1 cellular context compared by ENCODE assay signal in the genomic region with DNA sequence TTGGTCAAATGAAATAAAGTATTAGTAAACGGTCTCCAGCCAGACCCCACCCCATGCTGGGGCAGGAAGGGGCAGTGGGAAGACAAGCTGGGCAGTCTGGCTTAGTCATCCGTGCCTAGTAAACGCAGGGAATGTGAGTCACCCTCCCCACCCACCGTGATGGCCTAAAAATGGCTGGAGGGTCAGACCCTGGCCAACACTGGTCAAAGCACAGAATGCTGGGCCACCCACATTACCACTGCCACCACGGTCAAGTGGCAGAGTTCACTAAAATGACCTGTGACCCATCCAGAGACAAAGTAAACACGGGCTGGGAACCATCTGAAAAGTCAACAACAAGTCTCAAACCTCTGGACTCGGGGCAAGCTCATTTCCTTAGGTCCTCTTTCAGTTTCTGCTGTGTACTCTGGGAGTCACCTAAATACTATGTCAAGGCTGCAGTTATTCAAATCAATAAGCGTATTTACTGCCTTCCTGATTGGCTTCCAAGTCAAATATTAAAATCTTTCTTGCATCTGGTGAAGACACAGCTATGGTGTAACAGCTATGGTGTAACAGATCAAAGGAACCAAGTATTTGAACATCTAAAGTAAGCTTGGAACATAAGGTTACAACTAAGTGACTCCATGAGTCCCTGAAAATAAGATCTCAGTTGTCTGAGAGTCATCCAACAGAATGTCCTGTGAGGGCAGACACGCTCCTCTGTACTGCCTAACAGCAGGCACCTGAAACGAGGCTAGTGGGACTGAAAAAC.
TF ChIP-seq lines count a peak whose summit lies in the region.

No MANE protein-coding gene starts in this region.

TF ChIP-seq in HepG2, 621 proteins besides CTCF, POLR2A, EP300 and RAD21 (continued from another document and continues in another):
- TF ChIP-seq, protein P1, sequence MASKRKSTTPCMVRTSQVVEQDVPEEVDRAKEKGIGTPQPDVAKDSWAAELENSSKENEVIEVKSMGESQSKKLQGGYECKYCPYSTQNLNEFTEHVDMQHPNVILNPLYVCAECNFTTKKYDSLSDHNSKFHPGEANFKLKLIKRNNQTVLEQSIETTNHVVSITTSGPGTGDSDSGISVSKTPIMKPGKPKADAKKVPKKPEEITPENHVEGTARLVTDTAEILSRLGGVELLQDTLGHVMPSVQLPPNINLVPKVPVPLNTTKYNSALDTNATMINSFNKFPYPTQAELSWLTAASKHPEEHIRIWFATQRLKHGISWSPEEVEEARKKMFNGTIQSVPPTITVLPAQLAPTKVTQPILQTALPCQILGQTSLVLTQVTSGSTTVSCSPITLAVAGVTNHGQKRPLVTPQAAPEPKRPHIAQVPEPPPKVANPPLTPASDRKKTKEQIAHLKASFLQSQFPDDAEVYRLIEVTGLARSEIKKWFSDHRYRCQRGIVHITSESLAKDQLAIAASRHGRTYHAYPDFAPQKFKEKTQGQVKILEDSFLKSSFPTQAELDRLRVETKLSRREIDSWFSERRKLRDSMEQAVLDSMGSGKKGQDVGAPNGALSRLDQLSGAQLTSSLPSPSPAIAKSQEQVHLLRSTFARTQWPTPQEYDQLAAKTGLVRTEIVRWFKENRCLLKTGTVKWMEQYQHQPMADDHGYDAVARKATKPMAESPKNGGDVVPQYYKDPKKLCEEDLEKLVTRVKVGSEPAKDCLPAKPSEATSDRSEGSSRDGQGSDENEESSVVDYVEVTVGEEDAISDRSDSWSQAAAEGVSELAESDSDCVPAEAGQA (IDR thresholded peaks at IDR 0.05; ENCODE audit: low read depth): peak; percentile 62; the same call in 1 of the 2 replicates
- TF ChIP-seq, protein P1 (CRISPR knock-in tag; IDR thresholded peaks at IDR 0.05; ENCODE audit: borderline replicate concordance): no peak; the same call in 1 of the 2 replicates
- TF ChIP-seq, protein P2, sequence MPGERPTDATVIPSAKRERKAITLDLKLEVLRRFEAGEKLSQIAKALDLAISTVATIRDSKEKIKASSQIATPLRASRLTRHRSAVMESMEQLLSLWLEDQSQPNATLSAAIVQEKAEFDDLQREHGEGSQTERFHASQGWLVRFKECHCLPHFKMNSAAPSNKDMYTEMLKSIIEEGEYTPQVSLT (CRISPR knock-in tag; IDR thresholded peaks at IDR 0.05; ENCODE audit: borderline replicate concordance, low read depth): peak; percentile 60; the same call in 1 of the 2 replicates
- TF ChIP-seq NPAS2 (CRISPR knock-in tag; IDR thresholded peaks at IDR 0.05; ENCODE audit: borderline replicate concordance) (no peak), RAD51 (IDR thresholded peaks at IDR 0.05; ENCODE audit: borderline replicate concordance) (no peak), KDM2A (CRISPR knock-in tag; IDR thresholded peaks at IDR 0.05; ENCODE audit: borderline replicate concordance, low read depth) (peak; percentile 61), ZNF747 (CRISPR knock-in tag; IDR thresholded peaks at IDR 0.05; ENCODE audit: borderline replicate concordance) (peak; percentile 80; the same call in 1 of the 2 replicates), FOXA3 (CRISPR knock-in tag; IDR thresholded peaks at IDR 0.05) (peak; percentile 100), ZSCAN29 (CRISPR knock-in tag; conservative IDR thresholded peaks at IDR 0.05) (no peak), MTA1 (CRISPR knock-in tag; IDR thresholded peaks at IDR 0.05; ENCODE audit: borderline replicate concordance) (peak; percentile 94), ZNF761 (CRISPR knock-in tag; conservative IDR thresholded peaks at IDR 0.05) (peak; percentile 70), BRCA1 (CRISPR knock-in tag; IDR thresholded peaks at IDR 0.05) (peak; percentile 66; the same call in 1 of the 2 replicates), KLF12 (CRISPR knock-in tag; IDR thresholded peaks at IDR 0.05; ENCODE audit: borderline replicate concordance) (peak; percentile 72; the same call in 1 of the 2 replicates), GZF1 (CRISPR knock-in tag; IDR thresholded peaks at IDR 0.05) (no peak), ZNF33B (CRISPR knock-in tag; IDR thresholded peaks at IDR 0.05) (peak; percentile 53; the same call in 1 of the 2 replicates), NFYB (CRISPR knock-in tag; IDR thresholded peaks at IDR 0.05) (peak; percentile 62), SETDB1 (CRISPR knock-in tag; IDR thresholded peaks at IDR 0.05; ENCODE audit: borderline replicate concordance) (no peak), HNF4A (CRISPR knock-in tag; IDR thresholded peaks at IDR 0.05) (peak; percentile 98), SPEN (CRISPR knock-in tag; IDR thresholded peaks at IDR 0.05; ENCODE audit: low read depth) (peak; percentile 97), ZNF713 (CRISPR knock-in tag; IDR thresholded peaks at IDR 0.05) (no peak), RNF2 (conservative IDR thresholded peaks at IDR 0.05; ENCODE audit: low read depth) (no peak), MTF2 (CRISPR knock-in tag; IDR thresholded peaks at IDR 0.05; ENCODE audit: borderline replicate concordance) (no peak)
- TF ChIP-seq, protein P3, sequence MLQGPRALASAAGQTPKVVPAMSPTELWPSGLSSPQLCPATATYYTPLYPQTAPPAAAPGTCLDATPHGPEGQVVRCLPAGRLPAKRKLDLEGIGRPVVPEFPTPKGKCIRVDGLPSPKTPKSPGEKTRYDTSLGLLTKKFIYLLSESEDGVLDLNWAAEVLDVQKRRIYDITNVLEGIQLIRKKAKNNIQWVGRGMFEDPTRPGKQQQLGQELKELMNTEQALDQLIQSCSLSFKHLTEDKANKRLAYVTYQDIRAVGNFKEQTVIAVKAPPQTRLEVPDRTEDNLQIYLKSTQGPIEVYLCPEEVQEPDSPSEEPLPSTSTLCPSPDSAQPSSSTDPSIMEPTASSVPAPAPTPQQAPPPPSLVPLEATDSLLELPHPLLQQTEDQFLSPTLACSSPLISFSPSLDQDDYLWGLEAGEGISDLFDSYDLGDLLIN (CRISPR knock-in tag; IDR thresholded peaks at IDR 0.05; ENCODE audit: borderline replicate concordance): no peak
- TF ChIP-seq, protein P4, sequence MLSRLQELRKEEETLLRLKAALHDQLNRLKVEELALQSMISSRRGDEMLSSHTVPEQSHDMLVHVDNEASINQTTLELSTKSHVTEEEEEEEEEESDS (CRISPR knock-in tag; IDR thresholded peaks at IDR 0.05; ENCODE audit: borderline replicate concordance): peak; percentile 65; the same call in 1 of the 2 replicates
- TF ChIP-seq, protein P5, sequence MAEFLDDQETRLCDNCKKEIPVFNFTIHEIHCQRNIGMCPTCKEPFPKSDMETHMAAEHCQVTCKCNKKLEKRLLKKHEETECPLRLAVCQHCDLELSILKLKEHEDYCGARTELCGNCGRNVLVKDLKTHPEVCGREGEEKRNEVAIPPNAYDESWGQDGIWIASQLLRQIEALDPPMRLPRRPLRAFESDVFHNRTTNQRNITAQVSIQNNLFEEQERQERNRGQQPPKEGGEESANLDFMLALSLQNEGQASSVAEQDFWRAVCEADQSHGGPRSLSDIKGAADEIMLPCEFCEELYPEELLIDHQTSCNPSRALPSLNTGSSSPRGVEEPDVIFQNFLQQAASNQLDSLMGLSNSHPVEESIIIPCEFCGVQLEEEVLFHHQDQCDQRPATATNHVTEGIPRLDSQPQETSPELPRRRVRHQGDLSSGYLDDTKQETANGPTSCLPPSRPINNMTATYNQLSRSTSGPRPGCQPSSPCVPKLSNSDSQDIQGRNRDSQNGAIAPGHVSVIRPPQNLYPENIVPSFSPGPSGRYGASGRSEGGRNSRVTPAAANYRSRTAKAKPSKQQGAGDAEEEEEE (CRISPR knock-in tag; IDR thresholded peaks at IDR 0.05; ENCODE audit: borderline replicate concordance): no peak
- TF ChIP-seq, protein P6, sequence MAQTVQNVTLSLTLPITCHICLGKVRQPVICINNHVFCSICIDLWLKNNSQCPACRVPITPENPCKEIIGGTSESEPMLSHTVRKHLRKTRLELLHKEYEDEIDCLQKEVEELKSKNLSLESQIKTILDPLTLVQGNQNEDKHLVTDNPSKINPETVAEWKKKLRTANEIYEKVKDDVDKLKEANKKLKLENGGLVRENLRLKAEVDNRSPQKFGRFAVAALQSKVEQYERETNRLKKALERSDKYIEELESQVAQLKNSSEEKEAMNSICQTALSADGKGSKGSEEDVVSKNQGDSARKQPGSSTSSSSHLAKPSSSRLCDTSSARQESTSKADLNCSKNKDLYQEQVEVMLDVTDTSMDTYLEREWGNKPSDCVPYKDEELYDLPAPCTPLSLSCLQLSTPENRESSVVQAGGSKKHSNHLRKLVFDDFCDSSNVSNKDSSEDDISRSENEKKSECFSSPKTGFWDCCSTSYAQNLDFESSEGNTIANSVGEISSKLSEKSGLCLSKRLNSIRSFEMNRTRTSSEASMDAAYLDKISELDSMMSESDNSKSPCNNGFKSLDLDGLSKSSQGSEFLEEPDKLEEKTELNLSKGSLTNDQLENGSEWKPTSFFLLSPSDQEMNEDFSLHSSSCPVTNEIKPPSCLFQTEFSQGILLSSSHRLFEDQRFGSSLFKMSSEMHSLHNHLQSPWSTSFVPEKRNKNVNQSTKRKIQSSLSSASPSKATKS (CRISPR knock-in tag; IDR thresholded peaks at IDR 0.05): no peak
- TF ChIP-seq, protein P7, sequence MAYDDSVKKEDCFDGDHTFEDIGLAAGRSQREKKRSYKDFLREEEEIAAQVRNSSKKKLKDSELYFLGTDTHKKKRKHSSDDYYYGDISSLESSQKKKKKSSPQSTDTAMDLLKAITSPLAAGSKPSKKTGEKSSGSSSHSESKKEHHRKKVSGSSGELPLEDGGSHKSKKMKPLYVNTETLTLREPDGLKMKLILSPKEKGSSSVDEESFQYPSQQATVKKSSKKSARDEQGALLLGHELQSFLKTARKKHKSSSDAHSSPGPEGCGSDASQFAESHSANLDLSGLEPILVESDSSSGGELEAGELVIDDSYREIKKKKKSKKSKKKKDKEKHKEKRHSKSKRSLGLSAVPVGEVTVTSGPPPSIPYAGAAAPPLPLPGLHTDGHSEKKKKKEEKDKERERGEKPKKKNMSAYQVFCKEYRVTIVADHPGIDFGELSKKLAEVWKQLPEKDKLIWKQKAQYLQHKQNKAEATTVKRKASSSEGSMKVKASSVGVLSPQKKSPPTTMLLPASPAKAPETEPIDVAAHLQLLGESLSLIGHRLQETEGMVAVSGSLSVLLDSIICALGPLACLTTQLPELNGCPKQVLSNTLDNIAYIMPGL (CRISPR knock-in tag; IDR thresholded peaks at IDR 0.05; ENCODE audit: borderline replicate concordance in 1 of 2, low read depth in 1 of 2): peak; percentile 63; a peak in 3 of 4 replicates
- TF ChIP-seq, protein P8, sequence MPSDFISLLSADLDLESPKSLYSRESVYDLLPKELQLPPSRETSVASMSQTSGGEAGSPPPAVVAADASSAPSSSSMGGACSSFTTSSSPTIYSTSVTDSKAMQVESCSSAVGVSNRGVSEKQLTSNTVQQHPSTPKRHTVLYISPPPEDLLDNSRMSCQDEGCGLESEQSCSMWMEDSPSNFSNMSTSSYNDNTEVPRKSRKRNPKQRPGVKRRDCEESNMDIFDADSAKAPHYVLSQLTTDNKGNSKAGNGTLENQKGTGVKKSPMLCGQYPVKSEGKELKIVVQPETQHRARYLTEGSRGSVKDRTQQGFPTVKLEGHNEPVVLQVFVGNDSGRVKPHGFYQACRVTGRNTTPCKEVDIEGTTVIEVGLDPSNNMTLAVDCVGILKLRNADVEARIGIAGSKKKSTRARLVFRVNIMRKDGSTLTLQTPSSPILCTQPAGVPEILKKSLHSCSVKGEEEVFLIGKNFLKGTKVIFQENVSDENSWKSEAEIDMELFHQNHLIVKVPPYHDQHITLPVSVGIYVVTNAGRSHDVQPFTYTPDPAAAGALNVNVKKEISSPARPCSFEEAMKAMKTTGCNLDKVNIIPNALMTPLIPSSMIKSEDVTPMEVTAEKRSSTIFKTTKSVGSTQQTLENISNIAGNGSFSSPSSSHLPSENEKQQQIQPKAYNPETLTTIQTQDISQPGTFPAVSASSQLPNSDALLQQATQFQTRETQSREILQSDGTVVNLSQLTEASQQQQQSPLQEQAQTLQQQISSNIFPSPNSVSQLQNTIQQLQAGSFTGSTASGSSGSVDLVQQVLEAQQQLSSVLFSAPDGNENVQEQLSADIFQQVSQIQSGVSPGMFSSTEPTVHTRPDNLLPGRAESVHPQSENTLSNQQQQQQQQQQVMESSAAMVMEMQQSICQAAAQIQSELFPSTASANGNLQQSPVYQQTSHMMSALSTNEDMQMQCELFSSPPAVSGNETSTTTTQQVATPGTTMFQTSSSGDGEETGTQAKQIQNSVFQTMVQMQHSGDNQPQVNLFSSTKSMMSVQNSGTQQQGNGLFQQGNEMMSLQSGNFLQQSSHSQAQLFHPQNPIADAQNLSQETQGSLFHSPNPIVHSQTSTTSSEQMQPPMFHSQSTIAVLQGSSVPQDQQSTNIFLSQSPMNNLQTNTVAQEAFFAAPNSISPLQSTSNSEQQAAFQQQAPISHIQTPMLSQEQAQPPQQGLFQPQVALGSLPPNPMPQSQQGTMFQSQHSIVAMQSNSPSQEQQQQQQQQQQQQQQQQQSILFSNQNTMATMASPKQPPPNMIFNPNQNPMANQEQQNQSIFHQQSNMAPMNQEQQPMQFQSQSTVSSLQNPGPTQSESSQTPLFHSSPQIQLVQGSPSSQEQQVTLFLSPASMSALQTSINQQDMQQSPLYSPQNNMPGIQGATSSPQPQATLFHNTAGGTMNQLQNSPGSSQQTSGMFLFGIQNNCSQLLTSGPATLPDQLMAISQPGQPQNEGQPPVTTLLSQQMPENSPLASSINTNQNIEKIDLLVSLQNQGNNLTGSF (CRISPR knock-in tag; IDR thresholded peaks at IDR 0.05): no peak
- TF ChIP-seq, protein P9, sequence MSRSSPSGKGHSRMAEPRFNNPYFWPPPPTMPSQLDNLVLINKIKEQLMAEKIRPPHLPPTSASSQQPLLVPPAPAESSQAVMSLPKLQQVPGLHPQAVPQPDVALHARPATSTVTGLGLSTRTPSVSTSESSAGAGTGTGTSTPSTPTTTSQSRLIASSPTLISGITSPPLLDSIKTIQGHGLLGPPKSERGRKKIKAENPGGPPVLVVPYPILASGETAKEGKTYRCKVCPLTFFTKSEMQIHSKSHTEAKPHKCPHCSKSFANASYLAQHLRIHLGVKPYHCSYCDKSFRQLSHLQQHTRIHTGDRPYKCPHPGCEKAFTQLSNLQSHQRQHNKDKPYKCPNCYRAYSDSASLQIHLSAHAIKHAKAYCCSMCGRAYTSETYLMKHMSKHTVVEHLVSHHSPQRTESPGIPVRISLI (CRISPR knock-in tag; IDR thresholded peaks at IDR 0.05; ENCODE audit: borderline replicate concordance): peak; percentile 66; the same call in 1 of the 2 replicates
- TF ChIP-seq, protein P10, sequence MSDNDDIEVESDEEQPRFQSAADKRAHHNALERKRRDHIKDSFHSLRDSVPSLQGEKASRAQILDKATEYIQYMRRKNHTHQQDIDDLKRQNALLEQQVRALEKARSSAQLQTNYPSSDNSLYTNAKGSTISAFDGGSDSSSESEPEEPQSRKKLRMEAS (IDR thresholded peaks at IDR 0.05): peak; percentile 80
